Comparison of ENCODE assay signal across 7 cellular contexts in genomic region chr11:33868646-33869461, GRCh38. TPM values are rescaled to one million over a fixed set of nuclear protein-coding genes. Genes with fewer than 3 reads are reported as not detected.
A peak's percentile ranks its signal among the peaks of the same experiment; 100 is the strongest.
DNase-seq lines count a peak whose midpoint lies in the region; ATAC-seq, FAIRE-seq and TF ChIP-seq lines count a peak whose summit lies in the region.

No MANE protein-coding gene starts in this region.

- H3K27ac Mint-ChIP-seq in osteocyte (ENCODE audit: unreplicated experiment), result no peak overlapping the region

- no peaks in the 10 kb centered on the region for H3K36me3 ChIP-seq in Loucy (ENCODE audit: insufficient read depth, low read length)
- H3K36me3 ChIP-seq in endothelial cell of umbilical vein (ENCODE audit: control insufficient read depth in 2 of 2, extremely low read depth in 1 of 2, insufficient read depth in 2 of 2, low read length in 2 of 2), result peaks cover 0 to 8% of the 10 kb centered on the region in 2 experiments

- peak overlapping the region; percentile 72 for H3K9ac ChIP-seq in Loucy (ENCODE audit: low read depth, low read length, poor library complexity, severe bottlenecking)
- H3K9ac ChIP-seq in endothelial cell of umbilical vein (replicated peaks; ENCODE audit: extremely low read depth, insufficient read depth, low read length), result peak overlapping the region; percentile 73

- peaks cover 18% of the 10 kb centered on the region for H3K4me1 Mint-ChIP-seq in osteocyte (ENCODE audit: unreplicated experiment)

- H3K9me3 Mint-ChIP-seq in osteocyte (ENCODE audit: unreplicated experiment), result no peaks in the 10 kb centered on the region

- no peaks in the 10 kb centered on the region; the same call in 1 of the 2 replicates for H3F3A ChIP-seq in Loucy (ENCODE audit: low read depth)

- H3K79me2 ChIP-seq in Loucy (ENCODE audit: insufficient read depth, low read length) (peaks cover 66% of the 10 kb centered on the region; the same call in 1 of the 2 replicates), endothelial cell of umbilical vein (ENCODE audit: control insufficient read depth, insufficient read depth, low read length) (no peaks in the 10 kb centered on the region)

- peak overlapping the region; percentile 47 for H3K4me3 Mint-ChIP-seq in osteocyte (ENCODE audit: unreplicated experiment)

- peak overlapping the region; percentile 82 for H2AFZ ChIP-seq in Loucy (ENCODE audit: low read length)
- peak overlapping the region; percentile 17 for H2AFZ ChIP-seq in endothelial cell of umbilical vein (ENCODE audit: low read depth, low read length)

- DNase-seq in endothelial cell of umbilical vein (ENCODE audit: low read depth, low spot score) (no peak), osteocyte (ENCODE audit: extremely low spot score, unreplicated experiment) (no peak), NCI-H510A (lab: John Stamatoyannopoulos, UW) (no peak)
- no peak for DNase-seq in activated CD4-positive, CD25-positive, alpha-beta regulatory T cell (lab: John Stamatoyannopoulos, UW)

- H3K9me2 ChIP-seq in Loucy (replicated peaks; ENCODE audit: low read depth, low read length), result no peaks in the 10 kb centered on the region

- H3K36me3 Mint-ChIP-seq in osteocyte (ENCODE audit: unreplicated experiment), result no peaks in the 10 kb centered on the region

- no TSS peak for BruUV-seq in endothelial cell of umbilical vein (replicated peaks; lab: Mats Ljungman, UMichigan)

- H4K20me1 ChIP-seq in Loucy (ENCODE audit: insufficient read depth, low read length, poor library complexity, severe bottlenecking) (peaks cover 3% of the 10 kb centered on the region), endothelial cell of umbilical vein (replicated peaks; ENCODE audit: control insufficient read depth, extremely low read depth, insufficient read depth, low read length) (no peaks in the 10 kb centered on the region)

- TF ChIP-seq CTCF in Loucy (conservative IDR thresholded peaks at IDR 0.05; ENCODE audit: low read length), result no peak
- TF ChIP-seq CTCF in endothelial cell of umbilical vein (IDR thresholded peaks at IDR 0.05; ENCODE audit: extremely low read depth in 1 of 2, insufficient read depth in 1 of 2, low read depth in 1 of 2, low read length in 2 of 2), result no peak
- TF ChIP-seq CTCF in osteocyte (IDR thresholded peaks at IDR 0.05), result no peak

- H3K4me2 ChIP-seq in Loucy (ENCODE audit: low read depth, low read length, poor library complexity, severe bottlenecking) (peak overlapping the region; percentile 93), endothelial cell of umbilical vein (ENCODE audit: insufficient read depth, low read length) (peak overlapping the region; percentile 58)

- intact Hi-C loops in endothelial cell of umbilical vein (cut with micrococcal nuclease), result loop anchor here (1.0 to 5.0 kb wide), 3 partner anchors 11 to 183 kb away; partner anchors contain the start of gene CAPRIN1

- CTCF ChIA-PET in endothelial cell of umbilical vein (lab: Charles Lee), result interaction anchor here (0.6 to 5.8 kb wide), 14 partner anchors 10 to 126 kb away, joined by 3 to 59 read pairs (median 5); no protein-coding TSS in a partner anchor

- TF ChIP-seq POLR2A in endothelial cell of umbilical vein (IDR thresholded peaks at IDR 0.05; ENCODE audit: low read depth, low read length), result no peak

- POLR2A ChIA-PET in endothelial cell of umbilical vein (lab: Charles Lee), result interaction anchor here (0.5 to 1.2 kb wide), 2 partner anchors 61 to 660 kb away, joined by 3 to 4 read pairs; no protein-coding TSS in a partner anchor

- H3K4me3 ChIP-seq in Loucy (ENCODE audit: low read length, poor library complexity, severe bottlenecking), result peak overlapping the region; percentile 75
- H3K4me3 ChIP-seq in endothelial cell of umbilical vein (replicated peaks in 1 of 3; ENCODE audit: insufficient read depth in 1 of 3, low read depth in 1 of 3, low read length in 3 of 3), result peak overlapping the region; percentile 56 to 90 (median 57)

- H3K27me3 ChIP-seq in Loucy (ENCODE audit: insufficient read depth, low read length, poor library complexity, severe bottlenecking) (no peaks in the 10 kb centered on the region), endothelial cell of umbilical vein (ENCODE audit: control insufficient read depth in 2 of 2, insufficient read depth in 2 of 2, low read length in 2 of 2) (no peaks in the 10 kb centered on the region)

- H3K4me1 ChIP-seq in Loucy (ENCODE audit: insufficient read depth, low read length, poor library complexity, severe bottlenecking) (peaks cover 45% of the 10 kb centered on the region), endothelial cell of umbilical vein (ENCODE audit: control insufficient read depth, extremely low read depth, insufficient read depth, low read length) (peaks cover 23% of the 10 kb centered on the region)

- H3K27me3 Mint-ChIP-seq in osteocyte (ENCODE audit: unreplicated experiment), result peaks cover 77% of the 10 kb centered on the region

- H3K9me1 ChIP-seq in endothelial cell of umbilical vein (replicated peaks; ENCODE audit: control insufficient read depth, extremely low read depth, insufficient read depth, low read length), result no peaks in the 10 kb centered on the region

- H3K9me3 ChIP-seq in Loucy (ENCODE audit: insufficient read depth, low read depth, low read length) (no peaks in the 10 kb centered on the region), endothelial cell of umbilical vein (replicated peaks; ENCODE audit: control insufficient read depth, insufficient read depth, low read length) (no peaks in the 10 kb centered on the region)

- FAIRE-seq in endothelial cell of umbilical vein (lab: Jason Lieb, UNC), result no peak

- ATAC-seq in GM19023 (IDR thresholded peaks at IDR 0.05; ENCODE audit: unreplicated experiment) (peak; percentile 19), GM18861 (IDR thresholded peaks at IDR 0.05; ENCODE audit: unreplicated experiment) (no peak)

- dilution Hi-C loops in endothelial cell of umbilical vein (cut with MboI; ENCODE audit: extremely low pct_ligation_motif_present, low sequenced_read_pairs), result no loop called here

- no peak overlapping the region for H3K27ac ChIP-seq in endothelial cell of umbilical vein (ENCODE audit: insufficient read depth, low read depth, low read length)

TF ChIP-seq in endothelial cell of umbilical vein, 7 proteins besides CTCF, POLR2A, EP300 and RAD21:
- peak; percentile 55 for TF ChIP-seq EZH2 (IDR thresholded peaks at IDR 0.05; ENCODE audit: borderline replicate concordance, low read depth, low read length, severe bottlenecking)
- TF ChIP-seq GATA2 (IDR thresholded peaks at IDR 0.05; ENCODE audit: insufficient read depth, insufficient read length, low read depth, low read length), result no peak
- no peak for TF ChIP-seq JUN (IDR thresholded peaks at IDR 0.05; ENCODE audit: borderline replicate concordance, insufficient read depth, insufficient read length, low read depth)
- TF ChIP-seq FOS (IDR thresholded peaks at IDR 0.05; ENCODE audit: borderline replicate concordance, insufficient read depth, low read length), result no peak
- TF ChIP-seq MAX (IDR thresholded peaks at IDR 0.05; ENCODE audit: insufficient read depth, insufficient read length), result no peak

RNA-seq across cellular contexts. Expression of gene LMO2, which starts 23.0 kb away (rescaled TPM):
- total RNA-seq in endothelial cell of umbilical vein (62.4 and 66.8 TPM in 2 replicates), osteocyte (0.55 and 0.70 TPM in 2 replicates)
- 44.6 and 60.4 TPM in 2 replicates for polyA plus RNA-seq in endothelial cell of umbilical vein
- 48.2 and 48.3 TPM in 2 replicates for polyA plus RNA-seq in endothelial cell of umbilical vein (2011; cell fraction: cytosol; rRNA removed)
- 49.5 and 75.6 TPM in 2 replicates for polyA plus RNA-seq in endothelial cell of umbilical vein (2011; cell fraction: nucleus; rRNA removed)
- 24.0 and 24.3 TPM in 2 replicates for polyA plus RNA-seq in endothelial cell of umbilical vein (2012)
- polyA minus RNA-seq in endothelial cell of umbilical vein, result 33.5 and 46.5 TPM in 2 replicates
- polyA minus RNA-seq in endothelial cell of umbilical vein (2011; cell fraction: cytosol; rRNA and poly(A)+ RNA removed), result not detected
- polyA minus RNA-seq in endothelial cell of umbilical vein (2011; cell fraction: nucleus; rRNA and poly(A)+ RNA removed), result 36.7 and 37.0 TPM in 2 replicates

Comparison
In these comparisons a context has a peak if more than half of its experiments do, and no peak if none do; other contexts are left out.
1. RNA of gene LMO2, which starts 23.0 kb away (total RNA-seq): 62.4 to 66.8 TPM in endothelial cell of umbilical vein; 0.55 to 0.70 TPM in osteocyte; every median in the first group is over 10 times any median in the second.